Comparison of ENCODE assay signal across 1 cellular context in genomic region chr11:12867531-12867930, GRCh38.
TF ChIP-seq lines count a peak whose summit lies in the region.

No MANE protein-coding gene starts in this region.

TF ChIP-seq in WTC11, 78 proteins besides CTCF, POLR2A, EP300 and RAD21 (continued from another document):
- TF ChIP-seq ZNF219 (CRISPR knock-in tag; IDR thresholded peaks at IDR 0.05; ENCODE audit: borderline replicate concordance), result no peak
- no peak for TF ChIP-seq HMGA2 (CRISPR knock-in tag; IDR thresholded peaks at IDR 0.05)
- no peak for TF ChIP-seq NR3C1 (CRISPR knock-in tag; conservative IDR thresholded peaks at IDR 0.05; ENCODE audit: low read depth)
- no peak for TF ChIP-seq ZNF263 (CRISPR knock-in tag; IDR thresholded peaks at IDR 0.05; ENCODE audit: low read depth)
- TF ChIP-seq ESRRA (CRISPR knock-in tag; IDR thresholded peaks at IDR 0.05; ENCODE audit: borderline replicate concordance), result no peak
- no peak for TF ChIP-seq RELA (CRISPR knock-in tag; IDR thresholded peaks at IDR 0.05; ENCODE audit: borderline replicate concordance)
- TF ChIP-seq SOX15 (CRISPR knock-in tag; IDR thresholded peaks at IDR 0.05), result no peak
- TF ChIP-seq ZNF121 (CRISPR knock-in tag; IDR thresholded peaks at IDR 0.05), result no peak
- no peak for TF ChIP-seq EMX1 (CRISPR knock-in tag; IDR thresholded peaks at IDR 0.05)
- no peak for TF ChIP-seq ZNF281 (CRISPR knock-in tag; IDR thresholded peaks at IDR 0.05)
- no peak for TF ChIP-seq NFYB (CRISPR knock-in tag; conservative IDR thresholded peaks at IDR 0.05; ENCODE audit: low read depth)
- no peak for TF ChIP-seq CREM (CRISPR knock-in tag; IDR thresholded peaks at IDR 0.05)
- no peak for TF ChIP-seq JAZF1 (CRISPR knock-in tag; IDR thresholded peaks at IDR 0.05)
